1 cellular context compared by ENCODE assay signal in the genomic region with DNA sequence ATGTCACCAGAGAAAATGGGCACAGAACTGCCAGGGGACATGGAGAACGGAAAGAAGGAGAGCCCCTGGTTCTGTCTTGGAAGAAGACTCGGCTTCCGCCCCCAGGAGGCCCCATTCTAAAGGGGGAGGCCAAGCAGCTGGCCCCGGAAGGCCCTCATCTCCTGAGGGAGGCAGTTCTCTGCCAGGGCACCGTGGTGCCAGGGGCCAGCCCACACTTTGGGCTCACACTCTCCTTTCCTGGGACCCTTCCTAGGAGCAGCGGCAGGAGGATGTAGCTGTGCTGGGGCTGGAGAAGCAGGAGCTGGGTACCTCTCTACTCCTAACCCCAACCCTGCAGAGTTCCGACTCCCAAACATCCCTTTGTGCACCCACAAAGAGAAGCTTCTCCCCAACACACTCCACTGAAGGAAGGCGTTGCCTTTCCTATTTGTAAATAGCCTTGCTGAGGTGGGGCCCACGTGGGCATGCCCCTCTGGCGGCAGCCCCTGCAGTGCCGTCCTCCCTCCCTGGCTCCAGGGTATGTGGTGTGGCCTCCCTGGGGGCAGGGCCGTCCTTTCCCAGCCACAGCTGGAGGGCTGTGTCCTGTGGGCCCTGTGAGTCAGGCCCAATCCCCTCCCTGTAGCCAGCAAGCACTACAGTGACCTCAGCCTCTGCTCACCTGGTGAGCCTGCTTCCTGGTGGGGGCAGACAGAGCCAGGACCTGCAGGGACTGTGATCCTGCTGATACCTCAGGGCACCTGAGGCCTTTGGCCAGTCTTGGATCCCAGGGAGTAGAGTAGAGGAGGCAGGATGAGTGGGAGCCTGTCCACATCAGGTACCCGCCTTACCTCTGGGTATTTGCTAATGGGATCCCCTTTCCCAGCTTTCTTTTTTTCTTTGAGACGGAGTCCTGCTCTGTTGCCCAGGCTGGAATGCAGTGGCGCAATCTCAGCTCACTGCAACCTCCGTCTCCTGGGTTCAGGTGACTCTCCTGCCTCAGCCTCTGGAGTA.
TF ChIP-seq lines count a peak whose summit lies in the region.

No MANE protein-coding gene starts in this region.

TF ChIP-seq in HepG2, 621 proteins besides CTCF, POLR2A, EP300 and RAD21 (continued from another document and continues in another):
- TF ChIP-seq SCMH1 (CRISPR knock-in tag; IDR thresholded peaks at IDR 0.05; ENCODE audit: borderline replicate concordance) = no peak
- no peak for TF ChIP-seq ZNF639 (CRISPR knock-in tag; conservative IDR thresholded peaks at IDR 0.05)
- peak; percentile 8; the same call in 1 of the 2 replicates for TF ChIP-seq ZNF441 (CRISPR knock-in tag; IDR thresholded peaks at IDR 0.05; ENCODE audit: borderline replicate concordance)
- no peak for TF ChIP-seq SMAD9 (CRISPR knock-in tag; IDR thresholded peaks at IDR 0.05)
- TF ChIP-seq, protein P1, sequence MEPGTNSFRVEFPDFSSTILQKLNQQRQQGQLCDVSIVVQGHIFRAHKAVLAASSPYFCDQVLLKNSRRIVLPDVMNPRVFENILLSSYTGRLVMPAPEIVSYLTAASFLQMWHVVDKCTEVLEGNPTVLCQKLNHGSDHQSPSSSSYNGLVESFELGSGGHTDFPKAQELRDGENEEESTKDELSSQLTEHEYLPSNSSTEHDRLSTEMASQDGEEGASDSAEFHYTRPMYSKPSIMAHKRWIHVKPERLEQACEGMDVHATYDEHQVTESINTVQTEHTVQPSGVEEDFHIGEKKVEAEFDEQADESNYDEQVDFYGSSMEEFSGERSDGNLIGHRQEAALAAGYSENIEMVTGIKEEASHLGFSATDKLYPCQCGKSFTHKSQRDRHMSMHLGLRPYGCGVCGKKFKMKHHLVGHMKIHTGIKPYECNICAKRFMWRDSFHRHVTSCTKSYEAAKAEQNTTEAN (CRISPR knock-in tag; conservative IDR thresholded peaks at IDR 0.05) = no peak
- TF ChIP-seq ZSCAN30 (CRISPR knock-in tag; IDR thresholded peaks at IDR 0.05) = no peak
- TF ChIP-seq ZSCAN9 (CRISPR knock-in tag; IDR thresholded peaks at IDR 0.05; ENCODE audit: borderline replicate concordance) = peak; percentile 68
- TF ChIP-seq ERF (CRISPR knock-in tag; IDR thresholded peaks at IDR 0.05) = peak; percentile 89
- no peak for TF ChIP-seq ZNF781 (CRISPR knock-in tag; IDR thresholded peaks at IDR 0.05; ENCODE audit: borderline replicate concordance, not compliant biosample characterization)
- no peak for TF ChIP-seq AKNA (CRISPR knock-in tag; IDR thresholded peaks at IDR 0.05; ENCODE audit: borderline replicate concordance)
- no peak for TF ChIP-seq ZFP36L2 (CRISPR knock-in tag; IDR thresholded peaks at IDR 0.05)
- TF ChIP-seq ZNF136 (CRISPR knock-in tag; IDR thresholded peaks at IDR 0.05; ENCODE audit: low read depth) = peak; percentile 68; the same call in 1 of the 2 replicates
- no peak for TF ChIP-seq KLF15 (CRISPR knock-in tag; IDR thresholded peaks at IDR 0.05; ENCODE audit: borderline replicate concordance)
- peak; percentile 81; the same call in 1 of the 2 replicates for TF ChIP-seq KDM3A (CRISPR knock-in tag; IDR thresholded peaks at IDR 0.05; ENCODE audit: low read depth)
- TF ChIP-seq FOXP1 (IDR thresholded peaks at IDR 0.05) = no peak
- TF ChIP-seq FOXP1 (CRISPR knock-in tag; IDR thresholded peaks at IDR 0.05) = 0 out of 2 replicates have a peak, but pooled peaks have one; percentile 40
- peak; percentile 79 for TF ChIP-seq GATAD2A (CRISPR knock-in tag; IDR thresholded peaks at IDR 0.05)
- no peak for TF ChIP-seq ASH2L (IDR thresholded peaks at IDR 0.05; ENCODE audit: insufficient read length, low read depth, low read length)
- no peak for TF ChIP-seq MTF1 (CRISPR knock-in tag; IDR thresholded peaks at IDR 0.05)
- no peak for TF ChIP-seq MEIS2 (CRISPR knock-in tag; IDR thresholded peaks at IDR 0.05)
- no peak for TF ChIP-seq ATF5 (CRISPR knock-in tag; IDR thresholded peaks at IDR 0.05; ENCODE audit: low read depth)
- TF ChIP-seq, protein P2, sequence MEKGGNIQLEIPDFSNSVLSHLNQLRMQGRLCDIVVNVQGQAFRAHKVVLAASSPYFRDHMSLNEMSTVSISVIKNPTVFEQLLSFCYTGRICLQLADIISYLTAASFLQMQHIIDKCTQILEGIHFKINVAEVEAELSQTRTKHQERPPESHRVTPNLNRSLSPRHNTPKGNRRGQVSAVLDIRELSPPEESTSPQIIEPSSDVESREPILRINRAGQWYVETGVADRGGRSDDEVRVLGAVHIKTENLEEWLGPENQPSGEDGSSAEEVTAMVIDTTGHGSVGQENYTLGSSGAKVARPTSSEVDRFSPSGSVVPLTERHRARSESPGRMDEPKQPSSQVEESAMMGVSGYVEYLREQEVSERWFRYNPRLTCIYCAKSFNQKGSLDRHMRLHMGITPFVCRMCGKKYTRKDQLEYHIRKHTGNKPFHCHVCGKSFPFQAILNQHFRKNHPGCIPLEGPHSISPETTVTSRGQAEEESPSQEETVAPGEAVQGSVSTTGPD (CRISPR knock-in tag; IDR thresholded peaks at IDR 0.05) = no peak
- no peak for TF ChIP-seq ZNF33A (CRISPR knock-in tag; IDR thresholded peaks at IDR 0.05; ENCODE audit: borderline replicate concordance)
- no peak for TF ChIP-seq TMF1 (CRISPR knock-in tag; IDR thresholded peaks at IDR 0.05; ENCODE audit: low read depth)
- TF ChIP-seq REST (IDR thresholded peaks at IDR 0.05; ENCODE audit: borderline replicate concordance in 1 of 2, low read depth in 1 of 2, low read length in 2 of 2) = no peak
- no peak; the same call in 1 of the 2 replicates for TF ChIP-seq DR1 (CRISPR knock-in tag; IDR thresholded peaks at IDR 0.05)
- TF ChIP-seq CREB3 (CRISPR knock-in tag; IDR thresholded peaks at IDR 0.05) = no peak
- no peak; the same call in 1 of the 2 replicates for TF ChIP-seq NRL (CRISPR knock-in tag; IDR thresholded peaks at IDR 0.05; ENCODE audit: borderline replicate concordance)
- TF ChIP-seq, protein P3, sequence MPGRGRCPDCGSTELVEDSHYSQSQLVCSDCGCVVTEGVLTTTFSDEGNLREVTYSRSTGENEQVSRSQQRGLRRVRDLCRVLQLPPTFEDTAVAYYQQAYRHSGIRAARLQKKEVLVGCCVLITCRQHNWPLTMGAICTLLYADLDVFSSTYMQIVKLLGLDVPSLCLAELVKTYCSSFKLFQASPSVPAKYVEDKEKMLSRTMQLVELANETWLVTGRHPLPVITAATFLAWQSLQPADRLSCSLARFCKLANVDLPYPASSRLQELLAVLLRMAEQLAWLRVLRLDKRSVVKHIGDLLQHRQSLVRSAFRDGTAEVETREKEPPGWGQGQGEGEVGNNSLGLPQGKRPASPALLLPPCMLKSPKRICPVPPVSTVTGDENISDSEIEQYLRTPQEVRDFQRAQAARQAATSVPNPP (CRISPR knock-in tag; IDR thresholded peaks at IDR 0.05) = no peak
- TF ChIP-seq CHD2 (IDR thresholded peaks at IDR 0.05; ENCODE audit: low read depth, low read length) = no peak
- no peak for TF ChIP-seq TCF7 (IDR thresholded peaks at IDR 0.05; ENCODE audit: low read depth)
- peak; percentile 82; the same call in 1 of the 2 replicates for TF ChIP-seq ZNF326 (CRISPR knock-in tag; IDR thresholded peaks at IDR 0.05; ENCODE audit: borderline replicate concordance)
- TF ChIP-seq BCL6 (CRISPR knock-in tag; IDR thresholded peaks at IDR 0.05) = peak; percentile 40; the same call in 1 of the 2 replicates
- TF ChIP-seq TRIM22 (IDR thresholded peaks at IDR 0.05) = no peak
- no peak for TF ChIP-seq ZNF34 (CRISPR knock-in tag; IDR thresholded peaks at IDR 0.05; ENCODE audit: borderline replicate concordance)
- no peak for TF ChIP-seq ZNF337 (CRISPR knock-in tag; IDR thresholded peaks at IDR 0.05; ENCODE audit: borderline replicate concordance, low read depth)
- TF ChIP-seq ZNF264 (CRISPR knock-in tag; IDR thresholded peaks at IDR 0.05) = no peak
